In the genomic region with DNA sequence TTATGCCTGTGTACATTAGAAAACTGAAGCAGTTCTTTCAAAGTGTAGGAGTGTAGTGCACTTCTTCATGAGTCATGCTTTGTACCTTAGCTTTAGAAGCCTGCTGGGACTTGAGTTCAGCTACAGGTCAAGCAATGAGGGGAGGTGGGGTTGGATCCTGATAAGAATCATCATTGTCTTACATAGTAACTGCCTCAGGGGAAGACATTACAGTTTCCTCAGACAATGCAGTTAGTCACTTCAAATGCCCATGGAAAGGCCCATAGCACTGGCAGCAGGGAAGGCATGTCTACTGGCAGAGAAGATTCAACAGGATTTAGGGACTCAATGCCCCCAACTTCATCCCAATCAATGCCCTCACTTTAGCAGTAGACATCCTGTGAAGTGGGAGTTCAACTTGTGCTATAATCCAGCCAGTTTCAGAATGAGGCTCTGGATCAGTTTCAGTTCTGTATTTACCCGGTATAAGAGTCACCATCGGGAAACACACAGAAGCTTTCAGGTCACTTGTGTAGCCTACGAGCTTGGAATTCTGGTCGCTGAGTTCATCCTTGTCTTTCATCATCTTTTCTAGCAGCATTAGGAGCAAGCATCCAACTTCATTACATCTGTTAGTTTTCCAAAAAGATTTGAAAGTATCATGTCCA, we compare ENCODE assay signal across 16 cellular contexts.
A peak's percentile ranks its signal among the peaks of the same experiment; 100 is the strongest.
DNase-seq lines count a peak whose midpoint lies in the region; ATAC-seq and TF ChIP-seq lines count a peak whose summit lies in the region.
"Had no signal": no experiment of that assay in that cellular context is flagged by ENCODE, and none has a peak within 500 bp of the region (broad histone marks: within the 10 kb centered on the region; RNA-seq: fewer than 3 reads in every experiment).

No MANE protein-coding gene starts in this region.

- CTCF ChIA-PET in A673 (lab: Charles Lee), result no interaction called here

- intact Hi-C loops in A673 (cut with micrococcal nuclease; ENCODE audit: unreplicated experiment) (no loop called here), left colon (cut with DNase I, micrococcal nuclease) (no loop called here)

- BruUV-seq in A673 (replicated peaks; lab: Mats Ljungman, UMichigan), result no TSS peak

- no peaks in the 10 kb centered on the region for H3K9me3 ChIP-seq in A673 (ENCODE audit: low read depth, low read length, poor library complexity, severe bottlenecking)
- H3K9me3 ChIP-seq in SJCRH30 (replicated peaks), result no peaks in the 10 kb centered on the region
- H3K9me3 ChIP-seq: prostate gland had no signal

- H3K36me3 ChIP-seq in A673 (ENCODE audit: insufficient read depth, low read length, poor library complexity, severe bottlenecking) (no peaks in the 10 kb centered on the region), SJCRH30 (no peaks in the 10 kb centered on the region)
- H3K36me3 ChIP-seq: prostate gland had no signal

- H3K27ac ChIP-seq in A673 (ENCODE audit: low read depth, low read length, poor library complexity, severe bottlenecking) (no peak overlapping the region), SJCRH30 (no peak overlapping the region)
- H3K27ac ChIP-seq: prostate gland had no signal

- H3K4me3 ChIP-seq in A673 (ENCODE audit: low read depth, low read length, poor library complexity, severe bottlenecking) (no peak overlapping the region), SJCRH30 (no peak overlapping the region)
- H3K4me3 ChIP-seq: prostate gland had no signal

- no peaks in the 10 kb centered on the region for H3K4me1 ChIP-seq in A673 (ENCODE audit: insufficient read depth, low read length, poor library complexity, severe bottlenecking)
- H3K4me1 ChIP-seq in SJCRH30, result no peaks in the 10 kb centered on the region
- H3K4me1 ChIP-seq: prostate gland had no signal

- TF ChIP-seq CTCF in A673 (conservative IDR thresholded peaks at IDR 0.05; ENCODE audit: low read depth, low read length), result no peak

- no peak for ATAC-seq in left colon
- ATAC-seq: activated naive CD8-positive, alpha-beta T cell treated with anti-CD3 and anti-CD28 coated beads, Interleukin-2, amount 50 U/mL, for 24 hours; stimulated activated effector memory CD8-positive, alpha-beta T cell treated with anti-CD3 and anti-CD28 coated beads, Interleukin-12 subunit alpha, Interleukin-12 subunit beta, amount 100 ng/mL, for 72 hours had no signal

- DNase-seq in A673 (ENCODE audit: low spot score), result peak; percentile 26
- DNase-seq in HT-29 (ENCODE audit: low spot score), result peak; percentile 55
- DNase-seq in SJCRH30, result peak; percentile 1 to 20
- DNase-seq in foreskin melanocyte, result peak; percentile 44
- no peak for DNase-seq in left colon
- DNase-seq in T-helper 1 cell, result no peak
- no peak for DNase-seq in RKO (ENCODE audit: low spot score)
- DNase-seq in NAMALWA (ENCODE audit: low spot score), result no peak
- DNase-seq: activated B cell treated with CpG ODN at 0.5 μM for 24 hours; activated naive CD8-positive, alpha-beta T cell treated with anti-CD3 and anti-CD28 coated beads, Interleukin-2, amount 50 U/mL, for 24 hours; EL; foreskin fibroblast; NCI-H524; stimulated activated CD4-positive, alpha-beta T cell treated with anti-CD3 and anti-CD28 coated beads, Interleukin-2, amount 100 ng/mL, for 48 hours had no signal

- H3K27me3 ChIP-seq in A673 (replicated peaks; ENCODE audit: insufficient read depth, low read depth, low read length, poor library complexity) (no peaks in the 10 kb centered on the region), SJCRH30 (no peaks in the 10 kb centered on the region)

- POLR2A ChIA-PET in A673 (lab: Charles Lee; ENCODE audit: low non-redundant PET), result no interaction called here

Comparison
In these comparisons a context has a peak if more than half of its experiments do, and no peak if none do; other contexts are left out.
1. DNase-seq: peak in A673 (single experiment), HT-29 (single experiment), SJCRH30 (2 of 2) and foreskin melanocyte (single experiment); none in left colon (0 of 2), T-helper 1 cell (0 of 5), RKO (single experiment) and NAMALWA (single experiment).